In genomic region chr10:74691164-74691563, GRCh38 we compare ENCODE assay signal across 27 cellular contexts.
"Had no signal": no experiment of that assay in that cellular context is flagged by ENCODE, and none has a peak within 500 bp of the region (broad histone marks: within the 10 kb centered on the region; RNA-seq: fewer than 3 reads in every experiment).

No MANE protein-coding gene starts in this region.

- H3K9me3 ChIP-seq: stomach, suprapubic skin, testis, thoracic aorta, thyroid gland, tibial artery, tibial nerve, transverse colon, upper lobe of left lung, upper lobe of right lung, uterus, vagina had no signal

- FAIRE-seq: urothelium cell line had no signal

- H3K4me3 ChIP-seq: stomach, suprapubic skin, testis, thoracic aorta, thyroid gland, tibial artery, tibial nerve, transverse colon, upper lobe of left lung, upper lobe of right lung, uterus, vagina had no signal

- H3K36me3 ChIP-seq: stomach, suprapubic skin, thoracic aorta, thyroid gland, transverse colon, upper lobe of left lung, upper lobe of right lung, uterus, vagina had no signal

- ATAC-seq: stimulated activated effector memory CD8-positive, alpha-beta T cell treated with anti-CD3 and anti-CD28 coated beads, Interleukin-12 subunit alpha, Interleukin-12 subunit beta, amount 100 ng/mL, for 72 hours; stimulated activated memory B cell treated with anti-CD40 and anti-IgM and Interleukin-4, amounts not matched to agents 10 μg/mL and 1 μg/mL and 100 μg/mL, for 72 hours; stimulated activated naive B cell treated with anti-CD40 and anti-IgM and Interleukin-4, amounts not matched to agents 10 μg/mL and 1 μg/mL and 100 μg/mL, for 72 hours; stimulated activated naive CD8-positive, alpha-beta T cell treated with anti-CD3 and anti-CD28 coated beads, Interleukin-15, amount 100 ng/mL, for 72 hours; stimulated activated naive CD8-positive, alpha-beta T cell treated with anti-CD3 and anti-CD28 coated beads, Interleukin-15, Interleukin-2, amounts not matched to agents 100 U/mL and 50 U/mL, for 24 hours; upper lobe of right lung had no signal

- H3K4me1 ChIP-seq: stomach, suprapubic skin, testis, thyroid gland, tibial nerve, transverse colon, upper lobe of left lung, upper lobe of right lung, uterus, vagina had no signal

- DNase-seq: stimulated activated CD4-positive, alpha-beta T cell treated with anti-CD3 and anti-CD28 coated beads, Interleukin-2, amount 100 ng/mL, for 48 hours; stimulated activated CD4-positive, alpha-beta T cell treated with anti-CD3 and anti-CD28 coated beads, Interleukin-4, amount 100 ng/mL, for 1 hour; stimulated activated CD4-positive, alpha-beta T cell treated with anti-CD3 and anti-CD28 coated beads, Interleukin-4, amount 100 ng/mL, for 24 hours; stimulated activated CD4-positive, alpha-beta T cell treated with anti-CD3 and anti-CD28 coated beads, Interleukin-4, amount 100 ng/mL, for 4 hours; stimulated activated CD8-positive, alpha-beta memory T cell treated with anti-CD3 and anti-CD28 coated beads, Interleukin-4, amount 100 ng/mL, for 48 hours; stimulated activated naive B cell treated with anti-CD40 and anti-IgM and Interleukin-4, amounts not matched to agents 10 μg/mL and 1 μg/mL and 100 μg/mL, for 72 hours; stimulated activated naive CD4-positive, alpha-beta T cell; stimulated activated naive CD4-positive, alpha-beta T cell treated with Interleukin-2 at 50 U/mL for 16 hours; stimulated activated naive CD8-positive, alpha-beta T cell treated with anti-CD3 and anti-CD28 coated beads, Interleukin-15, amount 100 ng/mL, for 72 hours; stimulated activated naive CD8-positive, alpha-beta T cell treated with anti-CD3 and anti-CD28 coated beads, Interleukin-15, Interleukin-2, amounts not matched to agents 100 U/mL and 50 U/mL, for 24 hours; stomach; substantia nigra; testis; thyroid gland; tibial artery; transverse colon; trophoblast cell; upper lobe of left lung; upper lobe of right lung; uterus had no signal

- H3K27me3 ChIP-seq: stomach, suprapubic skin, testis, thyroid gland, tibial artery, tibial nerve, transverse colon, upper lobe of left lung, upper lobe of right lung, uterus, vagina had no signal

- H3K27ac ChIP-seq: stomach, suprapubic skin, testis, thoracic aorta, thyroid gland, tibial artery, tibial nerve, transverse colon, upper lobe of left lung, upper lobe of right lung, uterus, vagina had no signal
